ENCODE assay signal across 9 cellular contexts in the genomic region with DNA sequence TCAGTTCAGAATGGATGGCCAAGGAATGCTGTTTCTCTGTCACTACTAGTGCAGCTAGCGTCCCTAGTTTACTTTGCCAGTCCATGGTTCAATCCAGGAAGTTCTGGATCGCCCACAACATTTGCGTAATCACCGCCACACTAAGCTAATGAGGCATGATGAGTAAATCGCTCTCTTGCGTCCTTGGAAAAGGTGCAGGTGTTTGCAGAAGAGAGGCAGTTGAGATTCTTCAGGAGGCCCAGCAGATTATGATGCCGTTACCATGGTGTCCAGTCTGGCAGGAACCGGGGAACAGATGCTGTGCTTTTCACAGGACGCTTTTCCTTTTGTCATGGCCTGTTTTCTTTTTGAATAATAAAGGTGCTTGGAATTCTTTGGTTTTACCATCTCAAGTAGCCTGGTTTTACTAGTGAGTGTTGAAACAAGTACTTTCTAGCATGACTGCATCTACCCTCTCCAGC. TPM values are rescaled to one million over a fixed set of nuclear protein-coding genes. Genes with fewer than 3 reads are reported as not detected.
DNase-seq lines count a peak whose midpoint lies in the region; ATAC-seq, FAIRE-seq and TF ChIP-seq lines count a peak whose summit lies in the region.
"Had no signal": no experiment of that assay in that cellular context is flagged by ENCODE, and none has a peak within 500 bp of the region (broad histone marks: within the 10 kb centered on the region; RNA-seq: fewer than 3 reads in every experiment).

No MANE protein-coding gene starts in this region.

- H3K4me1 ChIP-seq in HAP-1: peaks cover 31% of the 10 kb centered on the region
- H3K4me1 ChIP-seq in pancreas: no peaks in the 10 kb centered on the region

- ATAC-seq in pancreas (peak; percentile 38 to 91 (median 80)), GM18520 (IDR thresholded peaks at IDR 0.05; ENCODE audit: unreplicated experiment) (no peak), HG03196 (IDR thresholded peaks at IDR 0.05; ENCODE audit: unreplicated experiment) (no peak), GM19023 (IDR thresholded peaks at IDR 0.05; ENCODE audit: unreplicated experiment) (no peak)

- H3K27me3 ChIP-seq in HAP-1 (ENCODE audit: low read depth) (peaks cover 6% of the 10 kb centered on the region), pancreas (peaks cover 0 to 13% (median 0%) of the 10 kb centered on the region in 4 donors)

- no peak for TF ChIP-seq CTCF in epithelial cell of esophagus (IDR thresholded peaks at IDR 0.05; ENCODE audit: insufficient read depth, low read depth, low read length, missing control alignments)
- TF ChIP-seq CTCF in pancreas (IDR thresholded peaks at IDR 0.05): no peak
- no peak for TF ChIP-seq CTCF in lower leg skin (IDR thresholded peaks at IDR 0.05)

- in situ Hi-C loops in HAP-1 (cut with MboI; ENCODE audit: low sequenced_read_pairs): no loop called here

- WGBS in pancreas, 2 donors: 16 to 19% methylated on average over 9 of the region's 9 CpGs
- 6 to 14% methylated on average over 9 of the region's 9 CpGs for WGBS in lower leg skin, 2 donors

- DNase-seq in HAP-1 (ENCODE audit: low spot score in 2 of 2) (peak; percentile 89 to 98), NCI-H510A treated with DMSO at 0.1 percent for 48 hours (lab: John Stamatoyannopoulos, UW) (peak; percentile 98), epithelial cell of esophagus (ENCODE audit: low read depth) (peak; percentile 90), pancreas (peak in 2 of 6 donors; percentile 16 to 21), lower leg skin (ENCODE audit: low spot score in 2 of 2) (no peak)

- intact Hi-C loops in pancreas (cut with DNase I) (no loop called here), lower leg skin (cut with DNase I; ENCODE audit: low total_unique reads) (no loop called here)

- no peak for TF ChIP-seq POLR2A in lower leg skin (IDR thresholded peaks at IDR 0.05)

- H3K9me3 ChIP-seq in HAP-1 (no peaks in the 10 kb centered on the region), pancreas (no peaks in the 10 kb centered on the region)

- no peak overlapping the region for H3K27ac ChIP-seq in pancreas

- no peak for FAIRE-seq in pancreas (lab: Jason Lieb, UNC)

- H3K4me3 ChIP-seq in HAP-1 (no peak overlapping the region), epithelial cell of esophagus (ENCODE audit: low read length) (no peak overlapping the region), pancreas (no peak overlapping the region), lower leg skin (ENCODE audit: low read depth, poor library complexity, severe bottlenecking) (no peak overlapping the region)

- H3K36me3 ChIP-seq in HAP-1 (replicated peaks) (no peaks in the 10 kb centered on the region), pancreas (no peaks in the 10 kb centered on the region)

RNA-seq across cellular contexts. Expression of gene TPH2, which starts 9.0 kb away (rescaled TPM):
- total RNA-seq in pancreas (not detected), lower leg skin (not detected)
- polyA plus RNA-seq in pancreas: not detected
- total RNA-seq: urinary bladder had no signal
- polyA plus RNA-seq: urinary bladder had no signal

Comparison
In these comparisons a context has a peak if more than half of its experiments do, and no peak if none do; other contexts are left out.
1. DNase-seq: peak in HAP-1 (2 of 2), NCI-H510A treated with DMSO at 0.1 percent for 48 hours (single experiment) and epithelial cell of esophagus (single experiment); none in lower leg skin (0 of 2).
2. ATAC-seq: peak in pancreas (4 of 4); none in GM18520 (single experiment), HG03196 (single experiment) and GM19023 (single experiment).